In genomic region chr18:27685071-27685470, GRCh38 we compare ENCODE assay signal across 16 cellular contexts.
"Had no signal": no experiment of that assay in that cellular context is flagged by ENCODE, and none has a peak within 500 bp of the region (broad histone marks: within the 10 kb centered on the region; RNA-seq: fewer than 3 reads in every experiment).

No MANE protein-coding gene starts in this region.

- H3K4me1 ChIP-seq: esophagus squamous epithelium, psoas muscle, suprapubic skin, thyroid gland, uterus had no signal

- H3K36me3 ChIP-seq: esophagus squamous epithelium, suprapubic skin, thyroid gland, uterus had no signal

- H3K27me3 ChIP-seq: esophagus squamous epithelium, hepatocyte, suprapubic skin, thyroid gland, uterus had no signal

- H3K4me3 Mint-ChIP-seq: dendritic cell treated with granulocyte-macrophage colony-stimulating factor and Interleukin-4, amounts not matched to agents 40 ng/mL and 50 ng/mL, for 4 days; effector memory CD8-positive, alpha-beta T cell; naive thymus-derived CD8-positive, alpha-beta T cell; type B pancreatic cell had no signal

- H3K27me3 Mint-ChIP-seq: dendritic cell treated with granulocyte-macrophage colony-stimulating factor and Interleukin-4, amounts not matched to agents 40 ng/mL and 50 ng/mL, for 4 days; effector memory CD8-positive, alpha-beta T cell; naive thymus-derived CD8-positive, alpha-beta T cell had no signal

- H3K27ac Mint-ChIP-seq: dendritic cell treated with granulocyte-macrophage colony-stimulating factor and Interleukin-4, amounts not matched to agents 40 ng/mL and 50 ng/mL, for 4 days; effector memory CD8-positive, alpha-beta T cell; naive thymus-derived CD8-positive, alpha-beta T cell; type B pancreatic cell had no signal

- H3K36me3 Mint-ChIP-seq: naive thymus-derived CD8-positive, alpha-beta T cell; type B pancreatic cell had no signal

- H3K9me3 ChIP-seq: esophagus squamous epithelium, mucosa of descending colon, thyroid gland, uterus had no signal

- DNase-seq: effector memory CD8-positive, alpha-beta T cell; esophagus squamous epithelium; kidney; left cardiac atrium; naive thymus-derived CD8-positive, alpha-beta T cell; occipital lobe; psoas muscle; stimulated activated CD4-positive, alpha-beta T cell treated with anti-CD3 and anti-CD28 coated beads, Interleukin-12 subunit alpha, Interleukin-12 subunit beta, amount 100 ng/mL, for 4 hours; stimulated activated naive CD4-positive, alpha-beta T cell treated with Interleukin-2 at 50 U/mL for 16 hours; uterus had no signal

- H3K79me2 ChIP-seq: hepatocyte had no signal

- H3K4me3 ChIP-seq: esophagus squamous epithelium, hepatocyte, mucosa of descending colon, psoas muscle, suprapubic skin, thyroid gland, uterus had no signal

- H3K4me1 Mint-ChIP-seq: naive thymus-derived CD8-positive, alpha-beta T cell had no signal

- H2AFZ ChIP-seq: hepatocyte had no signal

- H3K4me2 ChIP-seq: hepatocyte had no signal

- H3K27ac ChIP-seq: esophagus squamous epithelium, hepatocyte, psoas muscle, suprapubic skin, thyroid gland, uterus had no signal
